ENCODE assay signal across 1 cellular context in genomic region chr22:30485362-30485988, GRCh38.
TF ChIP-seq lines count a peak whose summit lies in the region.

No MANE protein-coding gene starts in this region.

TF ChIP-seq in HepG2, 621 proteins besides CTCF, POLR2A, EP300 and RAD21 (continued from another document):
- TF ChIP-seq PRDM4 (CRISPR knock-in tag; IDR thresholded peaks at IDR 0.05; ENCODE audit: borderline replicate concordance): no peak
- TF ChIP-seq ZNF354B (CRISPR knock-in tag; IDR thresholded peaks at IDR 0.05): no peak
- TF ChIP-seq HMGXB4 (CRISPR knock-in tag; IDR thresholded peaks at IDR 0.05; ENCODE audit: borderline replicate concordance in 1 of 2, low read depth in 1 of 2): peak in 1 of 2 experiments; percentile 53; a peak in 1 of 4 replicates
- TF ChIP-seq ZNF564 (CRISPR knock-in tag; IDR thresholded peaks at IDR 0.05): no peak
- peak; percentile 81 for TF ChIP-seq KDM2A (CRISPR knock-in tag; IDR thresholded peaks at IDR 0.05; ENCODE audit: borderline replicate concordance, low read depth)
- TF ChIP-seq TFDP2 (CRISPR knock-in tag; IDR thresholded peaks at IDR 0.05): no peak
- TF ChIP-seq HINFP (CRISPR knock-in tag; IDR thresholded peaks at IDR 0.05; ENCODE audit: low read depth): no peak
- TF ChIP-seq ELF1 (CRISPR knock-in tag; IDR thresholded peaks at IDR 0.05): no peak
- TF ChIP-seq FOXA3 (CRISPR knock-in tag; IDR thresholded peaks at IDR 0.05): no peak
- TF ChIP-seq PPARG (CRISPR knock-in tag; conservative IDR thresholded peaks at IDR 0.05): peak; percentile 50; the same call in 1 of the 2 replicates
- 0 out of 2 replicates have a peak, but pooled peaks have one; percentile 33 for TF ChIP-seq ZNF451 (CRISPR knock-in tag; IDR thresholded peaks at IDR 0.05)
- no peak for TF ChIP-seq HOXA7 (CRISPR knock-in tag; IDR thresholded peaks at IDR 0.05)
- TF ChIP-seq CBX2 (IDR thresholded peaks at IDR 0.05; ENCODE audit: low read depth, low read length): no peak
- no peak for TF ChIP-seq CBX2 (CRISPR knock-in tag; IDR thresholded peaks at IDR 0.05; ENCODE audit: low read depth)
- TF ChIP-seq MZF1 (CRISPR knock-in tag; IDR thresholded peaks at IDR 0.05; ENCODE audit: borderline replicate concordance): no peak
- TF ChIP-seq ZNF563 (CRISPR knock-in tag; IDR thresholded peaks at IDR 0.05): no peak
- no peak for TF ChIP-seq ZNF414 (CRISPR knock-in tag; IDR thresholded peaks at IDR 0.05)
- peak; percentile 43; the same call in 1 of the 2 replicates for TF ChIP-seq ZNF614 (CRISPR knock-in tag; IDR thresholded peaks at IDR 0.05; ENCODE audit: borderline replicate concordance)
- TF ChIP-seq ZKSCAN5 (CRISPR knock-in tag; IDR thresholded peaks at IDR 0.05): no peak
- TF ChIP-seq PCBP1 (IDR thresholded peaks at IDR 0.05; ENCODE audit: borderline replicate concordance, low read depth, low read length): 0 out of 2 replicates have a peak, but pooled peaks have one; percentile 37
- peak; percentile 41; the same call in 1 of the 2 replicates for TF ChIP-seq KDM5B (CRISPR knock-in tag; IDR thresholded peaks at IDR 0.05; ENCODE audit: borderline replicate concordance)
- no peak for TF ChIP-seq CCAR2 (optimal IDR thresholded peaks at IDR 0.05; ENCODE audit: low read depth, low read length)
- no peak for TF ChIP-seq MEIS1 (CRISPR knock-in tag; IDR thresholded peaks at IDR 0.05; ENCODE audit: borderline replicate concordance)
- 0 out of 2 replicates have a peak, but pooled peaks have one; percentile 40 for TF ChIP-seq ZFP37 (CRISPR knock-in tag; IDR thresholded peaks at IDR 0.05; ENCODE audit: borderline replicate concordance)
- TF ChIP-seq RBM39 (IDR thresholded peaks at IDR 0.05; ENCODE audit: low read depth, low read length, poor library complexity, severe bottlenecking): no peak
- no peak for TF ChIP-seq XBP1 (CRISPR knock-in tag; IDR thresholded peaks at IDR 0.05)
- TF ChIP-seq ZBTB10 (CRISPR knock-in tag; IDR thresholded peaks at IDR 0.05; ENCODE audit: borderline replicate concordance): peak; percentile 60; the same call in 1 of the 2 replicates
- no peak for TF ChIP-seq HBP1 (CRISPR knock-in tag; IDR thresholded peaks at IDR 0.05; ENCODE audit: low read depth)
TF ChIP-seq in HepG2: peak in this region for 48.
